ENCODE assay signal across 12 cellular contexts in the genomic region with DNA sequence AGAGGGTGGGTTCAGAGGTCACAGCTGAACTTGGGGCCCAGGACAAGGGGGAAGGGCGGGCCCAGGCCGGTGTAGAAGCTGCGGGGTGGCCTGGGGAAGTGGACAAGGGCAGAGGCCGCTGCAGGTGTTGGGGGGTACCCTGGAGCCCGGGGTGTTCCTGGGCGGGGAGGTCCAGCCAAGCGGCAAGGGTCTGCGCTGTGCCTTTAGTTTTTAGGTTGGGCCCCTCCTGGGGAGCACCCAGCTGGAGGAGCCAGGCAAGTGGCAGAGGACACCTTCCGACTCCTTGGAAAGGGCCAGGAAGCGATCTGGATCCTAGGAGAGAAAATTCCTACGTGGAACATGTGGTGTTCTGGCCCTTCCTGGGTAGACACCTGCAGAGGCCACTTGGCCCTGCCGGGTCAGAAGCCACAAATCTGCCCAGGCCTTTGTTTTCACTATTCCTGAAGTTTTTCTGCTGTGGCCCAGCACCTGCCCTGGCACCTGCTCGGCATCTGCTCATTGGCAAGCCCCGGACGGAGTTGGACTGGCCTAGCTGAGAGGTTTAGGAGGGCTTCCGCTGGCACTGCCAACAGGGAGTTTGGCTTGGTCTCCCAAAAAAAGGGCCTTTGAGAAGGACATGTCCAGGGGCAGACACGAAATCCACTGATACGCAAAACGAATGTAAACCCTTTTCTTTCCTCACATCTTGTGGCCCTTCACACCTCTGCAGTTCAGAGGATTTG.
DNase-seq lines count a peak whose midpoint lies in the region; ATAC-seq and TF ChIP-seq lines count a peak whose summit lies in the region.
"Had no signal": no experiment of that assay in that cellular context is flagged by ENCODE, and none has a peak within 500 bp of the region (broad histone marks: within the 10 kb centered on the region; RNA-seq: fewer than 3 reads in every experiment).

No MANE protein-coding gene starts in this region.

- H3K36me3 ChIP-seq in ACC112 (ENCODE audit: insufficient read depth, low read length) (no peaks in the 10 kb centered on the region), WERI-Rb-1 (peaks cover 26% of the 10 kb centered on the region), psoas muscle (ENCODE audit: insufficient read depth in 1 of 2, low read depth in 1 of 2) (no peaks in the 10 kb centered on the region)
- H3K36me3 ChIP-seq: SJCRH30 had no signal

- H3K4me1 ChIP-seq in ACC112 (ENCODE audit: control insufficient read depth, insufficient read depth, low read length, unreplicated experiment) (peaks cover 11% of the 10 kb centered on the region), foreskin keratinocyte (peaks cover 3% of the 10 kb centered on the region), psoas muscle (no peaks in the 10 kb centered on the region)
- H3K4me1 ChIP-seq: SJCRH30 had no signal

- H3K9me3 Mint-ChIP-seq in activated CD8-positive, alpha-beta memory T cell treated with anti-CD3 and anti-CD28 coated beads, Interleukin-2, amount 10 ng/mL, durations not matched to agents 7 days and 5 days (ENCODE audit: low read depth) = no peaks in the 10 kb centered on the region
- H3K9me3 Mint-ChIP-seq: activated T-helper 17 cell treated with anti-CD3 and anti-CD28 coated beads, Interleukin-2, amount 50 U/mL, for 72 hours had no signal

- H3K4me3 Mint-ChIP-seq in activated CD8-positive, alpha-beta memory T cell treated with anti-CD3 and anti-CD28 coated beads, Interleukin-2, amount 10 ng/mL, durations not matched to agents 7 days and 5 days = no peak overlapping the region

- H3K4me1 Mint-ChIP-seq in activated CD8-positive, alpha-beta memory T cell treated with anti-CD3 and anti-CD28 coated beads, Interleukin-2, amount 10 ng/mL, durations not matched to agents 7 days and 5 days = peaks cover 2% of the 10 kb centered on the region
- H3K4me1 Mint-ChIP-seq: activated T-helper 17 cell treated with anti-CD3 and anti-CD28 coated beads, Interleukin-2, amount 50 U/mL, for 72 hours had no signal

- intact Hi-C loops in psoas muscle (cut with DNase I) = loop anchor here in 1 of 2 donors (5.0 kb wide), 1 partner anchor 60 kb away; a partner anchor contains a TSS

- H3K27me3 ChIP-seq in ACC112 (ENCODE audit: insufficient read depth, low read length) (no peaks in the 10 kb centered on the region), WERI-Rb-1 (ENCODE audit: insufficient read depth, low read depth, severe bottlenecking) (no peaks in the 10 kb centered on the region), foreskin keratinocyte (no peaks in the 10 kb centered on the region), psoas muscle (ENCODE audit: insufficient read depth in 3 of 3, low read length in 2 of 3) (peaks cover 0 to 41% (median 22%) of the 10 kb centered on the region in 3 donors)
- H3K27me3 ChIP-seq: SJCRH30 had no signal

- no peaks in the 10 kb centered on the region for H3K36me3 Mint-ChIP-seq in activated CD8-positive, alpha-beta memory T cell treated with anti-CD3 and anti-CD28 coated beads, Interleukin-2, amount 10 ng/mL, durations not matched to agents 7 days and 5 days

- no peaks in the 10 kb centered on the region for H3K9me3 ChIP-seq in WERI-Rb-1 (ENCODE audit: severe bottlenecking)
- H3K9me3 ChIP-seq in psoas muscle = no peaks in the 10 kb centered on the region
- H3K9me3 ChIP-seq: SJCRH30 had no signal

- no peak overlapping the region for H3K27ac Mint-ChIP-seq in activated CD8-positive, alpha-beta memory T cell treated with anti-CD3 and anti-CD28 coated beads, Interleukin-2, amount 10 ng/mL, durations not matched to agents 7 days and 5 days
- H3K27ac Mint-ChIP-seq: activated T-helper 17 cell treated with anti-CD3 and anti-CD28 coated beads, Interleukin-2, amount 50 U/mL, for 72 hours had no signal

- peaks cover 25% of the 10 kb centered on the region for H3K79me2 ChIP-seq in ACC112 (ENCODE audit: control insufficient read depth, insufficient read depth, low read length, unreplicated experiment)

- CTCF ChIA-PET in activated CD8-positive, alpha-beta memory T cell treated with anti-CD3 and anti-CD28 coated beads, Interleukin-2, amount 10 ng/mL, durations not matched to agents 7 days and 5 days (lab: Charles Lee) = no interaction called here

- H3K27ac ChIP-seq in ACC112 (ENCODE audit: low read depth, low read length) = no peak overlapping the region
- peak overlapping the region; percentile 40 for H3K27ac ChIP-seq in WERI-Rb-1
- peak overlapping the region; percentile 19 for H3K27ac ChIP-seq in foreskin keratinocyte
- peak overlapping the region; percentile 34 for H3K27ac ChIP-seq in psoas muscle
- H3K27ac ChIP-seq: SJCRH30 had no signal

- 74 to 75% (median 74%) methylated on average over 19 of the region's 19 CpGs for WGBS in psoas muscle, 3 donors

- H3K27me3 Mint-ChIP-seq in activated CD8-positive, alpha-beta memory T cell treated with anti-CD3 and anti-CD28 coated beads, Interleukin-2, amount 10 ng/mL, durations not matched to agents 7 days and 5 days = peaks cover 96% of the 10 kb centered on the region

- H3K4me3 ChIP-seq in ACC112 (ENCODE audit: low read depth, low read length) (peak overlapping the region; percentile 86), WERI-Rb-1 (ENCODE audit: low read depth, low read length) (peak overlapping the region; percentile 88), psoas muscle (peak overlapping the region; percentile 77)

- ATAC-seq in foreskin keratinocyte (no peak), psoas muscle (peak in 1 of 4 donors; percentile 21), GM21447 (IDR thresholded peaks at IDR 0.05; ENCODE audit: unreplicated experiment) (no peak)
- ATAC-seq in activated CD8-positive, alpha-beta memory T cell treated with anti-CD3 and anti-CD28 coated beads, Interleukin-2, amount 10 ng/mL, durations not matched to agents 7 days and 5 days = no peak
- ATAC-seq: activated T-helper 17 cell treated with anti-CD3 and anti-CD28 coated beads, Interleukin-2, amount 50 U/mL, for 72 hours had no signal

- DNase-seq in WERI-Rb-1 (no peak), foreskin keratinocyte (no peak), psoas muscle (no peak), DMS53 (lab: John Stamatoyannopoulos, UW) (no peak), activated T-cell treated with anti-CD3 and anti-CD28 coated beads for 4 hours (no peak)
- no peak for DNase-seq in activated CD8-positive, alpha-beta memory T cell treated with anti-CD3 and anti-CD28 coated beads, Interleukin-2, amount 10 ng/mL, durations not matched to agents 7 days and 5 days
- DNase-seq: erythroblast, KG1 had no signal

- peak overlapping the region; percentile 83 for H2AFZ ChIP-seq in ACC112 (ENCODE audit: low read length, unreplicated experiment)

- no peak for TF ChIP-seq CTCF in WERI-Rb-1 (IDR thresholded peaks at IDR 0.05; ENCODE audit: low read depth, low read length)
- no peak for TF ChIP-seq CTCF in foreskin keratinocyte (conservative IDR thresholded peaks at IDR 0.05)
- TF ChIP-seq CTCF in psoas muscle (IDR thresholded peaks at IDR 0.05) = no peak
